ENCODE assay signal across 33 cellular contexts in the genomic region with DNA sequence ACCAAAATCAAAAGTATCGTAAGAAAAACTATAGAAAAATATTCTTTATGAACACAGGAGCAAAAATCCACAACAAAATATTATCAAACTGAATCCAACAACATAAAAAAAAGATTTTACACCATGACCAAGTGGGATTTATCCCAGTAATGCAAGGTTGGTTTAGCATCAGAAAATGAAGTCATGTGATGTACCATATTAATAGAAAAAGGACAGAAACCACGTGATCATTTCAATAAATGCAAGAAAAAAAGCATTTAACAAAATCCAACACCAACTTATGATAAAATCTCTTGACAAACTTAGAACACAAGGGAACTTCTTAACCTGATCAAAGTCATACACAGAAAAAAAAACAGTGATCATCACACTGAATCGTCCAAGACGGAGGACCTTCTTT.
"Had no signal": no experiment of that assay in that cellular context is flagged by ENCODE, and none has a peak within 500 bp of the region (broad histone marks: within the 10 kb centered on the region; RNA-seq: fewer than 3 reads in every experiment).

No MANE protein-coding gene starts in this region.

- H3K4me3 Mint-ChIP-seq: activated CD4-positive, alpha-beta memory T cell treated with anti-CD3 and anti-CD28 coated beads for 36 hours; activated CD4-positive, alpha-beta T cell treated with anti-CD3 and anti-CD28 coated beads for 36 hours; activated CD4-positive, alpha-beta T cell treated with anti-CD3 and anti-CD28 coated beads, Interleukin-2, amount 10 ng/mL, durations not matched to agents 24 days and 14 days; activated CD8-positive, alpha-beta memory T cell treated with anti-CD3 and anti-CD28 coated beads, Interleukin-2, amount 10 ng/mL, durations not matched to agents 7 days and 5 days; activated CD8-positive, alpha-beta T cell treated with anti-CD3 and anti-CD28 coated beads, Interleukin-2, amount 10 ng/mL, durations not matched to agents 7 days and 5 days; activated naive CD4-positive, alpha-beta T cell treated with anti-CD3 and anti-CD28 coated beads for 36 hours; activated naive CD4-positive, alpha-beta T cell treated with anti-CD3 and anti-CD28 coated beads, Interleukin-2, amount 50 U/mL, for 24 hours; activated naive CD8-positive, alpha-beta T cell treated with anti-CD3 and anti-CD28 coated beads for 36 hours; activated naive CD8-positive, alpha-beta T cell treated with anti-CD3 and anti-CD28 coated beads, Interleukin-2, amount 50 U/mL, for 24 hours; activated T-cell treated with anti-CD3 and anti-CD28 coated beads, Interleukin-2, amount 50 U/mL, for 4 hours; activated T-helper 17 cell treated with anti-CD3 and anti-CD28 coated beads, Interleukin-2, amount 50 U/mL, for 72 hours; effector memory CD8-positive, alpha-beta T cell; T-helper 17 cell; T-helper 2 cell treated with Interferon-gamma antibody and Interleukin-4, amounts not matched to agents 5 μg/mL and 100 μg/mL, for 36 hours had no signal

- H3K4me3 ChIP-seq: adrenal gland, body of pancreas, esophagus squamous epithelium, gastroesophageal sphincter had no signal

- ATAC-seq: activated CD4-positive, alpha-beta T cell treated with anti-CD3 and anti-CD28 coated beads for 36 hours; activated CD8-positive, alpha-beta memory T cell treated with anti-CD3 and anti-CD28 coated beads, Interleukin-2, amount 10 ng/mL, durations not matched to agents 7 days and 5 days; activated CD8-positive, alpha-beta T cell treated with anti-CD3 and anti-CD28 coated beads, Interleukin-2, amount 10 ng/mL, durations not matched to agents 7 days and 5 days; activated naive CD8-positive, alpha-beta T cell treated with anti-CD3 and anti-CD28 coated beads, Interleukin-2, amount 50 U/mL, for 24 hours; activated T-cell treated with anti-CD3 and anti-CD28 coated beads, Interleukin-2, amount 50 U/mL, for 4 hours; activated T-helper 17 cell treated with anti-CD3 and anti-CD28 coated beads, Interleukin-2, amount 50 U/mL, for 72 hours; body of pancreas; effector memory CD8-positive, alpha-beta T cell; gastroesophageal sphincter; T-helper 17 cell had no signal

- DNase-seq: activated CD4-positive, alpha-beta memory T cell treated with anti-CD3 and anti-CD28 coated beads for 36 hours; activated CD4-positive, alpha-beta T cell treated with anti-CD3 and anti-CD28 coated beads for 36 hours; activated CD4-positive, alpha-beta T cell treated with anti-CD3 and anti-CD28 coated beads, Interleukin-2, amount 10 ng/mL, durations not matched to agents 24 days and 14 days; activated CD4-positive, CD25-positive, alpha-beta regulatory T cell; activated CD4-positive, CD25-positive, alpha-beta regulatory T cell treated with anti-CD3 and anti-CD28 coated beads, Interleukin-2, amount 50 U/mL, for 72 hours; activated CD8-positive, alpha-beta memory T cell treated with anti-CD3 and anti-CD28 coated beads, Interleukin-2, amount 10 ng/mL, durations not matched to agents 7 days and 5 days; activated CD8-positive, alpha-beta memory T cell treated with anti-CD3 and anti-CD28 coated beads, Interleukin-2, amount 50 U/mL, for 4 hours; activated CD8-positive, alpha-beta T cell treated with anti-CD3 and anti-CD28 coated beads, Interleukin-2, amount 10 ng/mL, durations not matched to agents 7 days and 5 days; activated effector memory CD4-positive, alpha-beta T cell treated with Interleukin-2 at 50 U/mL for 16 hours; activated naive CD4-positive, alpha-beta T cell treated with anti-CD3 and anti-CD28 coated beads for 36 hours; activated naive CD8-positive, alpha-beta T cell treated with anti-CD3 and anti-CD28 coated beads for 36 hours; activated naive CD8-positive, alpha-beta T cell treated with anti-CD3 and anti-CD28 coated beads, Interleukin-2, amount 50 U/mL, for 24 hours; activated T-cell treated with anti-CD3 and anti-CD28 coated beads, Interleukin-2, amount 50 U/mL, for 4 hours; adrenal gland; amygdala; aorta; body of pancreas; cortex of kidney; dermis blood vessel endothelial cell; effector CD4-positive, alpha-beta T cell; effector memory CD8-positive, alpha-beta T cell; esophagus squamous epithelium; foreskin melanocyte; T-helper 1 cell; T-helper 17 cell; T1000 had no signal

- H3K27me3 ChIP-seq: adrenal gland, body of pancreas, esophagus squamous epithelium, gastroesophageal sphincter had no signal

- H3K27ac Mint-ChIP-seq: activated CD4-positive, alpha-beta memory T cell treated with anti-CD3 and anti-CD28 coated beads for 36 hours; activated CD4-positive, alpha-beta T cell treated with anti-CD3 and anti-CD28 coated beads, Interleukin-2, amount 10 ng/mL, durations not matched to agents 24 days and 14 days; activated CD8-positive, alpha-beta memory T cell treated with anti-CD3 and anti-CD28 coated beads, Interleukin-2, amount 10 ng/mL, durations not matched to agents 7 days and 5 days; activated CD8-positive, alpha-beta T cell treated with anti-CD3 and anti-CD28 coated beads, Interleukin-2, amount 10 ng/mL, durations not matched to agents 7 days and 5 days; activated naive CD4-positive, alpha-beta T cell treated with anti-CD3 and anti-CD28 coated beads for 36 hours; activated naive CD8-positive, alpha-beta T cell treated with anti-CD3 and anti-CD28 coated beads, Interleukin-2, amount 50 U/mL, for 24 hours; activated T-helper 17 cell treated with anti-CD3 and anti-CD28 coated beads, Interleukin-2, amount 50 U/mL, for 72 hours; effector memory CD8-positive, alpha-beta T cell; T-helper 2 cell treated with Interferon-gamma antibody and Interleukin-4, amounts not matched to agents 5 μg/mL and 100 μg/mL, for 36 hours had no signal

- FAIRE-seq: colon, endothelial cell of umbilical vein had no signal

- H3K4me1 ChIP-seq: body of pancreas had no signal

- H3K27me3 Mint-ChIP-seq: activated CD4-positive, alpha-beta memory T cell treated with anti-CD3 and anti-CD28 coated beads for 36 hours; activated CD4-positive, alpha-beta T cell treated with anti-CD3 and anti-CD28 coated beads for 36 hours; activated CD4-positive, alpha-beta T cell treated with anti-CD3 and anti-CD28 coated beads, Interleukin-2, amount 10 ng/mL, durations not matched to agents 24 days and 14 days; activated CD8-positive, alpha-beta memory T cell treated with anti-CD3 and anti-CD28 coated beads, Interleukin-2, amount 10 ng/mL, durations not matched to agents 7 days and 5 days; activated naive CD4-positive, alpha-beta T cell treated with anti-CD3 and anti-CD28 coated beads, Interleukin-2, amount 50 U/mL, for 24 hours; activated naive CD8-positive, alpha-beta T cell treated with anti-CD3 and anti-CD28 coated beads for 36 hours; activated naive CD8-positive, alpha-beta T cell treated with anti-CD3 and anti-CD28 coated beads, Interleukin-2, amount 50 U/mL, for 24 hours; activated T-helper 17 cell treated with anti-CD3 and anti-CD28 coated beads, Interleukin-2, amount 50 U/mL, for 72 hours; effector memory CD8-positive, alpha-beta T cell; T-helper 17 cell had no signal

- H3K27ac ChIP-seq: adrenal gland, body of pancreas, epithelial cell of prostate, esophagus squamous epithelium, gastroesophageal sphincter had no signal
